Comparison of ENCODE assay signal across 1 cellular context in genomic region chr7:141695803-141696289, GRCh38.
TF ChIP-seq lines count a peak whose summit lies in the region.

No MANE protein-coding gene starts in this region.

TF ChIP-seq in HepG2, 621 proteins besides CTCF, POLR2A, EP300 and RAD21 (continued from another document and continues in another):
- TF ChIP-seq RERE (CRISPR knock-in tag; IDR thresholded peaks at IDR 0.05; ENCODE audit: low read depth) (0 out of 2 replicates have a peak, but pooled peaks have one; percentile 29), ZNF20 (CRISPR knock-in tag; IDR thresholded peaks at IDR 0.05) (no peak), ZSCAN22 (CRISPR knock-in tag; IDR thresholded peaks at IDR 0.05) (peak; percentile 62; the same call in 1 of the 2 replicates), MXI1 (IDR thresholded peaks at IDR 0.05; ENCODE audit: borderline replicate concordance, low read depth, low read length) (0 out of 3 replicates have a peak, but pooled peaks have one; percentile 46), MYPOP (CRISPR knock-in tag; IDR thresholded peaks at IDR 0.05) (peak; percentile 44; the same call in 1 of the 2 replicates), TCF12 (IDR thresholded peaks at IDR 0.05) (no peak), TCF12 (CRISPR knock-in tag; IDR thresholded peaks at IDR 0.05) (peak; percentile 57; the same call in 1 of the 2 replicates), ZSCAN29 (CRISPR knock-in tag; conservative IDR thresholded peaks at IDR 0.05) (0 out of 2 replicates have a peak, but pooled peaks have one; percentile 45), AKNA (CRISPR knock-in tag; IDR thresholded peaks at IDR 0.05; ENCODE audit: borderline replicate concordance) (no peak), ZNF552 (CRISPR knock-in tag; IDR thresholded peaks at IDR 0.05; ENCODE audit: borderline replicate concordance) (no peak), ZBTB34 (CRISPR knock-in tag; IDR thresholded peaks at IDR 0.05) (peak; percentile 74), NCOA5 (CRISPR knock-in tag; IDR thresholded peaks at IDR 0.05) (no peak), U2AF1 (optimal IDR thresholded peaks at IDR 0.05; ENCODE audit: low read depth, low read length) (no peak), DPF2 (CRISPR knock-in tag; IDR thresholded peaks at IDR 0.05; ENCODE audit: borderline replicate concordance, low read depth) (peak; percentile 44; the same call in 1 of the 2 replicates), NR0B2 (CRISPR knock-in tag; IDR thresholded peaks at IDR 0.05) (peak; percentile 60; the same call in 1 of the 2 replicates), SRY (CRISPR knock-in tag; IDR thresholded peaks at IDR 0.05) (no peak), RARG (CRISPR knock-in tag; IDR thresholded peaks at IDR 0.05; ENCODE audit: low read depth) (no peak), MED1 (CRISPR knock-in tag; IDR thresholded peaks at IDR 0.05) (0 out of 2 replicates have a peak, but pooled peaks have one; percentile 19), YY1 (IDR thresholded peaks at IDR 0.05; ENCODE audit: insufficient read depth, insufficient replicate concordance, low read depth, low read length) (no peak), ZNF292 (CRISPR knock-in tag; IDR thresholded peaks at IDR 0.05; ENCODE audit: borderline replicate concordance, low read depth) (peak; percentile 85; the same call in 1 of the 2 replicates), ZNF558 (CRISPR knock-in tag; IDR thresholded peaks at IDR 0.05; ENCODE audit: borderline replicate concordance) (no peak), SPEN (CRISPR knock-in tag; IDR thresholded peaks at IDR 0.05; ENCODE audit: low read depth) (0 out of 2 replicates have a peak, but pooled peaks have one; percentile 30), ZNF616 (CRISPR knock-in tag; IDR thresholded peaks at IDR 0.05; ENCODE audit: low read depth) (no peak), ZNF850 (CRISPR knock-in tag; conservative IDR thresholded peaks at IDR 0.05) (no peak), NFKB2 (CRISPR knock-in tag; IDR thresholded peaks at IDR 0.05; ENCODE audit: borderline replicate concordance) (no peak), ZFP90 (CRISPR knock-in tag; IDR thresholded peaks at IDR 0.05; ENCODE audit: borderline replicate concordance) (no peak), ZNF367 (CRISPR knock-in tag; IDR thresholded peaks at IDR 0.05; ENCODE audit: borderline replicate concordance) (no peak), TOPORS (CRISPR knock-in tag; IDR thresholded peaks at IDR 0.05) (no peak), ZNF317 (CRISPR knock-in tag; IDR thresholded peaks at IDR 0.05) (0 out of 2 replicates have a peak, but pooled peaks have one; percentile 57)
- TF ChIP-seq, protein P1, sequence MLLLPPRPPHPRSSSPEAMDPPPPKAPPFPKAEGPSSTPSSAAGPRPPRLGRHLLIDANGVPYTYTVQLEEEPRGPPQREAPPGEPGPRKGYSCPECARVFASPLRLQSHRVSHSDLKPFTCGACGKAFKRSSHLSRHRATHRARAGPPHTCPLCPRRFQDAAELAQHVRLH (CRISPR knock-in tag; IDR thresholded peaks at IDR 0.05; ENCODE audit: borderline replicate concordance, low read depth): 0 out of 2 replicates have a peak, but pooled peaks have one; percentile 22
- TF ChIP-seq, protein P2, sequence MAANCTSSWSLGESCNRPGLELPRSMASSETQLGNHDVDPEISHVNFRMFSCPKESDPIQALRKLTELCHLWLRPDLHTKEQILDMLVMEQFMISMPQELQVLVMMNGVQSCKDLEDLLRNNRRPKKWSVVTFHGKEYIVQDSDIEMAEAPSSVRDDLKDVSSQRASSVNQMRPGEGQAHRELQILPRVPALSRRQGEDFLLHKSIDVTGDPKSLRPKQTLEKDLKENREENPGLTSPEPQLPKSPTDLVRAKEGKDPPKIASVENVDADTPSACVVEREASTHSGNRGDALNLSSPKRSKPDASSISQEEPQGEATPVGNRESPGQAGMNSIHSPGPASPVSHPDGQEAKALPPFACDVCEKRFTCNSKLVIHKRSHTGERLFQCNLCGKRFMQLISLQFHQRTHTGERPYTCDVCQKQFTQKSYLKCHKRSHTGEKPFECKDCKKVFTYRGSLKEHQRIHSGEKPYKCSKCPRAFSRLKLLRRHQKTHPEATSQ (CRISPR knock-in tag; IDR thresholded peaks at IDR 0.05; ENCODE audit: borderline replicate concordance): no peak
- TF ChIP-seq, protein P3, sequence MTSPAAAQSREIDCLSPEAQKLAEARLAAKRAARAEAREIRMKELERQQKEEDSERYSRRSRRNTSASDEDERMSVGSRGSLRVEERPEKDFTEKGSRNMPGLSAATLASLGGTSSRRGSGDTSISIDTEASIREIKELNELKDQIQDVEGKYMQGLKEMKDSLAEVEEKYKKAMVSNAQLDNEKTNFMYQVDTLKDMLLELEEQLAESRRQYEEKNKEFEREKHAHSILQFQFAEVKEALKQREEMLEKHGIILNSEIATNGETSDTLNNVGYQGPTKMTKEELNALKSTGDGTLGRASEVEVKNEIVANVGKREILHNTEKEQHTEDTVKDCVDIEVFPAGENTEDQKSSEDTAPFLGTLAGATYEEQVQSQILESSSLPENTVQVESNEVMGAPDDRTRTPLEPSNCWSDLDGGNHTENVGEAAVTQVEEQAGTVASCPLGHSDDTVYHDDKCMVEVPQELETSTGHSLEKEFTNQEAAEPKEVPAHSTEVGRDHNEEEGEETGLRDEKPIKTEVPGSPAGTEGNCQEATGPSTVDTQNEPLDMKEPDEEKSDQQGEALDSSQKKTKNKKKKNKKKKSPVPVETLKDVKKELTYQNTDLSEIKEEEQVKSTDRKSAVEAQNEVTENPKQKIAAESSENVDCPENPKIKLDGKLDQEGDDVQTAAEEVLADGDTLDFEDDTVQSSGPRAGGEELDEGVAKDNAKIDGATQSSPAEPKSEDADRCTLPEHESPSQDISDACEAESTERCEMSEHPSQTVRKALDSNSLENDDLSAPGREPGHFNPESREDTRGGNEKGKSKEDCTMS (CRISPR knock-in tag; conservative IDR thresholded peaks at IDR 0.05): no peak
- TF ChIP-seq, protein P4, sequence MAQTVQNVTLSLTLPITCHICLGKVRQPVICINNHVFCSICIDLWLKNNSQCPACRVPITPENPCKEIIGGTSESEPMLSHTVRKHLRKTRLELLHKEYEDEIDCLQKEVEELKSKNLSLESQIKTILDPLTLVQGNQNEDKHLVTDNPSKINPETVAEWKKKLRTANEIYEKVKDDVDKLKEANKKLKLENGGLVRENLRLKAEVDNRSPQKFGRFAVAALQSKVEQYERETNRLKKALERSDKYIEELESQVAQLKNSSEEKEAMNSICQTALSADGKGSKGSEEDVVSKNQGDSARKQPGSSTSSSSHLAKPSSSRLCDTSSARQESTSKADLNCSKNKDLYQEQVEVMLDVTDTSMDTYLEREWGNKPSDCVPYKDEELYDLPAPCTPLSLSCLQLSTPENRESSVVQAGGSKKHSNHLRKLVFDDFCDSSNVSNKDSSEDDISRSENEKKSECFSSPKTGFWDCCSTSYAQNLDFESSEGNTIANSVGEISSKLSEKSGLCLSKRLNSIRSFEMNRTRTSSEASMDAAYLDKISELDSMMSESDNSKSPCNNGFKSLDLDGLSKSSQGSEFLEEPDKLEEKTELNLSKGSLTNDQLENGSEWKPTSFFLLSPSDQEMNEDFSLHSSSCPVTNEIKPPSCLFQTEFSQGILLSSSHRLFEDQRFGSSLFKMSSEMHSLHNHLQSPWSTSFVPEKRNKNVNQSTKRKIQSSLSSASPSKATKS (CRISPR knock-in tag; IDR thresholded peaks at IDR 0.05): no peak
- TF ChIP-seq, protein P5, sequence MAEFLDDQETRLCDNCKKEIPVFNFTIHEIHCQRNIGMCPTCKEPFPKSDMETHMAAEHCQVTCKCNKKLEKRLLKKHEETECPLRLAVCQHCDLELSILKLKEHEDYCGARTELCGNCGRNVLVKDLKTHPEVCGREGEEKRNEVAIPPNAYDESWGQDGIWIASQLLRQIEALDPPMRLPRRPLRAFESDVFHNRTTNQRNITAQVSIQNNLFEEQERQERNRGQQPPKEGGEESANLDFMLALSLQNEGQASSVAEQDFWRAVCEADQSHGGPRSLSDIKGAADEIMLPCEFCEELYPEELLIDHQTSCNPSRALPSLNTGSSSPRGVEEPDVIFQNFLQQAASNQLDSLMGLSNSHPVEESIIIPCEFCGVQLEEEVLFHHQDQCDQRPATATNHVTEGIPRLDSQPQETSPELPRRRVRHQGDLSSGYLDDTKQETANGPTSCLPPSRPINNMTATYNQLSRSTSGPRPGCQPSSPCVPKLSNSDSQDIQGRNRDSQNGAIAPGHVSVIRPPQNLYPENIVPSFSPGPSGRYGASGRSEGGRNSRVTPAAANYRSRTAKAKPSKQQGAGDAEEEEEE (CRISPR knock-in tag; IDR thresholded peaks at IDR 0.05; ENCODE audit: borderline replicate concordance): no peak
